9 cellular contexts compared by ENCODE assay signal in the genomic region with DNA sequence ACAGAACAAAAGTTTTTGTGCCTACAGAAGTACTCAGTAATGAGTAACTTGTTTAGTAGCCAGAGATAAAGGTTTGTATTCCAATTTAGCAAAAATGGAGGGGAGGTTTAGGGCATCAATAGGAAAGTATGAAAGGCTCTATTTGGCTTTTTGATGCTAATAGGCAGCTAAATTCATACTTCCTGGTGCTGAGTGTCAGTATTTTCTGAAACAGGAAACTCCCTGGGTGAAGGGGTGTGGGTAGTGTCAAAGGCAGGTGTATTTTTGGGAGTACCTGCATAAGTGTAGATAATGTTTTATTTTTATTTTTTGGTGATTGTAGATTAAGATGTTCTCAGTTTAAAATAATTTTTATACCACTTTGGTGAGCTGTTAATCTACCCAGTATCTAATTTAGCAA. TPM values are rescaled to one million over a fixed set of nuclear protein-coding genes. Genes with fewer than 3 reads are reported as not detected.
DNase-seq lines count a peak whose midpoint lies in the region; ATAC-seq and TF ChIP-seq lines count a peak whose summit lies in the region.
"Had no signal": no experiment of that assay in that cellular context is flagged by ENCODE, and none has a peak within 500 bp of the region (broad histone marks: within the 10 kb centered on the region; RNA-seq: fewer than 3 reads in every experiment).

No MANE protein-coding gene starts in this region.

- peak; percentile 37 for ATAC-seq in GM21381 (IDR thresholded peaks at IDR 0.05; ENCODE audit: unreplicated experiment)
- ATAC-seq in HG03460 (IDR thresholded peaks at IDR 0.05; ENCODE audit: unreplicated experiment): peak; percentile 43
- ATAC-seq in effector memory CD8-positive, alpha-beta T cell (replicated peaks): peak; percentile 69

- H3K9me3 ChIP-seq in CD4-positive, alpha-beta memory T cell (ENCODE audit: control insufficient read depth in 1 of 2, low read length in 2 of 2): no peaks in the 10 kb centered on the region
- H3K9me3 ChIP-seq in effector memory CD4-positive, alpha-beta T cell (ENCODE audit: control insufficient read depth, low read length): no peaks in the 10 kb centered on the region
- H3K9me3 ChIP-seq in SJCRH30 (replicated peaks): no peaks in the 10 kb centered on the region
- H3K9me3 ChIP-seq: body of pancreas had no signal

- peaks cover 34% of the 10 kb centered on the region for H3K4me1 ChIP-seq in CD4-positive, alpha-beta memory T cell (ENCODE audit: insufficient read depth, low read length)
- peaks cover 20% of the 10 kb centered on the region for H3K4me1 ChIP-seq in effector memory CD4-positive, alpha-beta T cell (ENCODE audit: control insufficient read depth, insufficient read depth, low read length, poor library complexity, severe bottlenecking)
- H3K4me1 ChIP-seq in SJCRH30: no peaks in the 10 kb centered on the region

- no peaks in the 10 kb centered on the region for H3K9me3 Mint-ChIP-seq in CD4-positive, alpha-beta memory T cell
- H3K9me3 Mint-ChIP-seq in effector memory CD8-positive, alpha-beta T cell: no peaks in the 10 kb centered on the region
- no peaks in the 10 kb centered on the region for H3K9me3 Mint-ChIP-seq in nephron progenitor cell

- no peaks in the 10 kb centered on the region for H3K27me3 ChIP-seq in CD4-positive, alpha-beta memory T cell (ENCODE audit: insufficient read depth, low read length)
- no peaks in the 10 kb centered on the region for H3K27me3 ChIP-seq in effector memory CD4-positive, alpha-beta T cell (replicated peaks; ENCODE audit: control insufficient read depth, insufficient read depth, low read length, poor library complexity, severe bottlenecking)
- H3K27me3 ChIP-seq in SJCRH30: no peaks in the 10 kb centered on the region
- H3K27me3 ChIP-seq: body of pancreas had no signal

- peaks cover 29 to 48% (median 39%) of the 10 kb centered on the region in 4 donors for H3K4me1 Mint-ChIP-seq in CD4-positive, alpha-beta memory T cell
- H3K4me1 Mint-ChIP-seq in effector memory CD8-positive, alpha-beta T cell (ENCODE audit: low read depth in 2 of 2): peaks cover 27 to 43% of the 10 kb centered on the region in 2 donors
- no peaks in the 10 kb centered on the region for H3K4me1 Mint-ChIP-seq in nephron progenitor cell

- DNase-seq in CD4-positive, alpha-beta memory T cell: peak in 3 of 5 donors; percentile 13 to 41 (median 24)
- no peak for DNase-seq in effector memory CD8-positive, alpha-beta T cell
- DNase-seq in effector memory CD4-positive, alpha-beta T cell: no peak
- DNase-seq in SJCRH30 (no peak), nephron progenitor cell (no peak), posterior vena cava (ENCODE audit: low spot score) (no peak)
- DNase-seq: body of pancreas had no signal

- intact Hi-C loops in CD4-positive, alpha-beta memory T cell (cut with micrococcal nuclease): no loop called here
- intact Hi-C loops in posterior vena cava (cut with DNase I): no loop called here

- no peaks in the 10 kb centered on the region for H3K36me3 Mint-ChIP-seq in CD4-positive, alpha-beta memory T cell
- H3K36me3 Mint-ChIP-seq in effector memory CD8-positive, alpha-beta T cell (ENCODE audit: insufficient read depth): peaks cover 5% of the 10 kb centered on the region
- no peaks in the 10 kb centered on the region for H3K36me3 Mint-ChIP-seq in nephron progenitor cell (ENCODE audit: low read depth)

- no peaks in the 10 kb centered on the region for H3K36me3 ChIP-seq in CD4-positive, alpha-beta memory T cell (ENCODE audit: insufficient read depth, low read length)
- H3K36me3 ChIP-seq in effector memory CD4-positive, alpha-beta T cell (ENCODE audit: control insufficient read depth, insufficient read depth, low read length): no peaks in the 10 kb centered on the region
- H3K36me3 ChIP-seq in SJCRH30: no peaks in the 10 kb centered on the region

- no peak for TF ChIP-seq CTCF in nephron progenitor cell (IDR thresholded peaks at IDR 0.05)

- no peak overlapping the region for H3K4me3 ChIP-seq in CD4-positive, alpha-beta memory T cell (ENCODE audit: low read length in 2 of 2)
- no peak overlapping the region for H3K4me3 ChIP-seq in effector memory CD4-positive, alpha-beta T cell (ENCODE audit: insufficient read depth, low read depth, low read length, poor library complexity, severe bottlenecking)
- H3K4me3 ChIP-seq in SJCRH30: no peak overlapping the region
- H3K4me3 ChIP-seq: body of pancreas had no signal

- CTCF ChIA-PET in CD4-positive, alpha-beta memory T cell (lab: Charles Lee; ENCODE audit: partially characterized antibody): interaction anchor here (0.7 to 1.4 kb wide), 3 partner anchors 46 to 191 kb away, joined by 3 to 7 read pairs (median 3); no protein-coding TSS in a partner anchor

- H3K27me3 Mint-ChIP-seq in CD4-positive, alpha-beta memory T cell: no peaks in the 10 kb centered on the region
- H3K27me3 Mint-ChIP-seq in effector memory CD8-positive, alpha-beta T cell: no peaks in the 10 kb centered on the region
- no peaks in the 10 kb centered on the region for H3K27me3 Mint-ChIP-seq in nephron progenitor cell (ENCODE audit: low read depth, poor library complexity)

- H3K27ac ChIP-seq in CD4-positive, alpha-beta memory T cell (ENCODE audit: low read depth, low read length): no peak overlapping the region
- H3K27ac ChIP-seq in effector memory CD4-positive, alpha-beta T cell (ENCODE audit: insufficient read depth, low read length, poor library complexity, severe bottlenecking): no peak overlapping the region
- H3K27ac ChIP-seq in SJCRH30: no peak overlapping the region

- peak overlapping the region in 6 of 8 donors; percentile 39 to 87 (median 68) for H3K4me3 Mint-ChIP-seq in CD4-positive, alpha-beta memory T cell
- peak overlapping the region in 1 of 2 donors; percentile 80 for H3K4me3 Mint-ChIP-seq in effector memory CD8-positive, alpha-beta T cell
- no peak overlapping the region for H3K4me3 Mint-ChIP-seq in nephron progenitor cell

- POLR2A ChIA-PET in CD4-positive, alpha-beta memory T cell (lab: Charles Lee; ENCODE audit: partially characterized antibody): interaction anchor here (1.0 to 1.6 kb wide), 4 partner anchors 11 to 107 kb away, joined by 3 to 5 read pairs (median 4); a partner anchor contains a TSS

- H3K27ac Mint-ChIP-seq in CD4-positive, alpha-beta memory T cell: peak overlapping the region; percentile 65 to 90 (median 75)
- peak overlapping the region; percentile 36 to 92 for H3K27ac Mint-ChIP-seq in effector memory CD8-positive, alpha-beta T cell
- H3K27ac Mint-ChIP-seq in nephron progenitor cell: no peak overlapping the region

RNA-seq across cellular contexts. Expression of a gene that starts 29.3 kb away (rescaled TPM):
- total RNA-seq in CD4-positive, alpha-beta memory T cell: not detected
- not detected for polyA plus RNA-seq in CD4-positive, alpha-beta memory T cell
- not detected in 2 replicates for total RNA-seq in SJCRH30 (2014; rRNA removed; shearing (Covaris generic))
- total RNA-seq in posterior vena cava: not detected

Comparison
In these comparisons a context has a peak if more than half of its experiments do, and no peak if none do; other contexts are left out.
1. DNase-seq: peak in CD4-positive, alpha-beta memory T cell (3 of 5); none in effector memory CD8-positive, alpha-beta T cell (0 of 3), effector memory CD4-positive, alpha-beta T cell (0 of 3), SJCRH30 (0 of 2), nephron progenitor cell (single experiment) and posterior vena cava (single experiment).
2. Peak in every context shown above with its lines, with median percentiles within 50 percentile points of each other: ATAC-seq.